Comparison of ENCODE assay signal across 1 cellular context in genomic region chr12:6867407-6868210, GRCh38.
TF ChIP-seq lines count a peak whose summit lies in the region.

Gene TPI1, plus strand, starts transcription at chr12:6867531. Its CDS starts 36 bp downstream, at chr12:6867567.

TF ChIP-seq in K562, 482 proteins besides CTCF, POLR2A, EP300 and RAD21 (continued from another document and continues in another):
- TF ChIP-seq ZNF592 (IDR thresholded peaks at IDR 0.05) (peak; percentile 58; the same call in 1 of the 2 replicates), MED1 (CRISPR knock-in tag; IDR thresholded peaks at IDR 0.05; ENCODE audit: borderline replicate concordance) (0 out of 2 replicates have a peak, but pooled peaks have one; percentile 81), KDM4B (IDR thresholded peaks at IDR 0.05; ENCODE audit: borderline replicate concordance in 2 of 2, low read depth in 1 of 2) (no peak), ZNF561 (CRISPR knock-in tag; conservative IDR thresholded peaks at IDR 0.05) (no peak), ZNF121 (CRISPR knock-in tag; conservative IDR thresholded peaks at IDR 0.05) (no peak), ZNF318 (IDR thresholded peaks at IDR 0.05; ENCODE audit: borderline replicate concordance in 1 of 2, low read depth in 1 of 2) (no peak), MTA3 (IDR thresholded peaks at IDR 0.05; ENCODE audit: borderline replicate concordance) (0 out of 2 replicates have a peak, but pooled peaks have one; percentile 29), ATF7 (IDR thresholded peaks at IDR 0.05) (peak; percentile 14; the same call in 1 of the 2 replicates), ZNF124 (CRISPR knock-in tag; IDR thresholded peaks at IDR 0.05) (no peak), KDM2B (CRISPR knock-in tag; IDR thresholded peaks at IDR 0.05) (no peak), ZNF699 (CRISPR knock-in tag; IDR thresholded peaks at IDR 0.05; ENCODE audit: insufficient replicate concordance) (no peak), ZNF347 (CRISPR knock-in tag; IDR thresholded peaks at IDR 0.05; ENCODE audit: low read depth) (no peak), POU5F1 (IDR thresholded peaks at IDR 0.05; ENCODE audit: borderline replicate concordance, low read depth, low read length, partially characterized antibody) (no peak), CLOCK (CRISPR knock-in tag; IDR thresholded peaks at IDR 0.05; ENCODE audit: borderline replicate concordance) (no peak), ZNF134 (CRISPR knock-in tag; conservative IDR thresholded peaks at IDR 0.05) (no peak), ZBTB34 (CRISPR knock-in tag; IDR thresholded peaks at IDR 0.05) (no peak), ZNF174 (CRISPR knock-in tag; IDR thresholded peaks at IDR 0.05) (no peak), SNAPC5 (CRISPR knock-in tag; IDR thresholded peaks at IDR 0.05) (no peak), SIX5 (IDR thresholded peaks at IDR 0.05; ENCODE audit: borderline replicate concordance in 1 of 2, insufficient read depth in 1 of 2, low read depth in 1 of 2, low read length in 2 of 2) (no peak), MYNN (IDR thresholded peaks at IDR 0.05) (no peak), MYNN (CRISPR knock-in tag; IDR thresholded peaks at IDR 0.05) (no peak), MAX (CRISPR knock-in tag; IDR thresholded peaks at IDR 0.05) (no peak; the same call in 1 of the 2 replicates), ZFP1 (CRISPR knock-in tag; IDR thresholded peaks at IDR 0.05) (no peak), CUX1 (CRISPR knock-in tag; IDR thresholded peaks at IDR 0.05) (no peak), CBX8 (IDR thresholded peaks at IDR 0.05; ENCODE audit: borderline replicate concordance, extremely low read depth, low read depth, low read length, poor library complexity, severe bottlenecking) (no peak), ERF (CRISPR knock-in tag; IDR thresholded peaks at IDR 0.05) (no peak), ZBTB9 (CRISPR knock-in tag; IDR thresholded peaks at IDR 0.05) (peak; percentile 79; the same call in 1 of the 2 replicates), SP1 (CRISPR knock-in tag; IDR thresholded peaks at IDR 0.05) (peak; percentile 37), CXXC5 (CRISPR knock-in tag; IDR thresholded peaks at IDR 0.05) (peak; percentile 67), THRA (IDR thresholded peaks at IDR 0.05) (no peak)
